ENCODE assay signal across 8 cellular contexts in genomic region chr10:112137381-112137987, GRCh38. TPM values are rescaled to one million over a fixed set of nuclear protein-coding genes. Genes with fewer than 3 reads are reported as not detected.
DNase-seq lines count a peak whose midpoint lies in the region; ATAC-seq lines count a peak whose summit lies in the region.

No MANE protein-coding gene starts in this region.

- no peak for ATAC-seq in HG03108 (IDR thresholded peaks at IDR 0.05; ENCODE audit: unreplicated experiment)

- in situ Hi-C loops in G401 (cut with HindIII; ENCODE audit: low sequenced_read_pairs), result no loop called here
- in situ Hi-C loops in T47D (cut with HindIII; ENCODE audit: low pct_unique_long_range_greater_than_20kb, low sequenced_read_pairs), result no loop called here

- DNase-seq in G401 (ENCODE audit: low spot score), result peak; percentile 90
- DNase-seq in GOT3 (lab: John Stamatoyannopoulos, UW), result peak; percentile 40
- DNase-seq in NCI-H1092 (lab: John Stamatoyannopoulos, UW), result peak; percentile 19
- DNase-seq in UCSD-AML1 (lab: John Stamatoyannopoulos, UW; ENCODE audit: unreplicated experiment), result peak; percentile 68
- peak; percentile 77 to 79 for DNase-seq in T47D (ENCODE audit: low read depth in 1 of 2, low spot score in 1 of 2)
- DNase-seq in islet precursor cell, result peak; percentile 94
- DNase-seq in stimulated activated CD4-positive, alpha-beta T cell treated with anti-CD3 and anti-CD28 coated beads, Interleukin-15, amount 100 ng/mL, for 48 hours (ENCODE audit: low read depth in 2 of 2), result peak; percentile 35 to 64

RNA-seq across cellular contexts. Expression of gene GPAM, which starts 46.1 kb away (rescaled TPM):
- total RNA-seq in G401 (2014; rRNA removed; shearing (Covaris generic)), result 11.1 and 18.1 TPM in 2 replicates

Comparison
In these comparisons a context has a peak if more than half of its experiments do, and no peak if none do; other contexts are left out.
1. DNase-seq: peak in every context shown above with its lines; median percentile 94 in islet precursor cell; 90 in G401; 78 in T47D; 68 in UCSD-AML1; 50 in stimulated activated CD4-positive, alpha-beta T cell treated with anti-CD3 and anti-CD28 coated beads, Interleukin-15, amount 100 ng/mL, for 48 hours; 40 in GOT3; 19 in NCI-H1092.